Comparison of ENCODE assay signal across 19 cellular contexts in genomic region chr4:145979160-145979559, GRCh38. TPM values are rescaled to one million over a fixed set of nuclear protein-coding genes. Genes with fewer than 3 reads are reported as not detected.
DNase-seq lines count a peak whose midpoint lies in the region; ATAC-seq and TF ChIP-seq lines count a peak whose summit lies in the region.
"Had no signal": no experiment of that assay in that cellular context is flagged by ENCODE, and none has a peak within 500 bp of the region (broad histone marks: within the 10 kb centered on the region; RNA-seq: fewer than 3 reads in every experiment).

No MANE protein-coding gene starts in this region.

- no peaks in the 10 kb centered on the region for H3K36me3 ChIP-seq in left ventricle myocardium inferior
- H3K36me3 ChIP-seq in right atrium auricular region: no peaks in the 10 kb centered on the region
- H3K36me3 ChIP-seq: BLaER1 had no signal

- TF ChIP-seq CTCF in left ventricle myocardium inferior (IDR thresholded peaks at IDR 0.05; ENCODE audit: borderline replicate concordance) (no peak), right atrium auricular region (IDR thresholded peaks at IDR 0.05) (no peak)

- H3K4me3 ChIP-seq in left ventricle myocardium inferior: no peak overlapping the region
- no peak overlapping the region for H3K4me3 ChIP-seq in right atrium auricular region
- H3K4me3 ChIP-seq: BLaER1, GM12878 had no signal

- H3K4me1 ChIP-seq in left ventricle myocardium inferior: peaks cover 12% of the 10 kb centered on the region
- H3K4me1 ChIP-seq in right atrium auricular region: no peaks in the 10 kb centered on the region
- H3K4me1 ChIP-seq: BLaER1 had no signal

- H3K27me3 ChIP-seq in left ventricle myocardium inferior (ENCODE audit: low read depth) (no peaks in the 10 kb centered on the region), right atrium auricular region (no peaks in the 10 kb centered on the region)
- H3K27me3 ChIP-seq: BLaER1 had no signal

- ATAC-seq in Right ventricle myocardium superior (ENCODE audit: poor library complexity) (peak; percentile 68), left cardiac atrium (no peak), GM19397 (IDR thresholded peaks at IDR 0.05; ENCODE audit: unreplicated experiment) (no peak)
- ATAC-seq: GM12878 had no signal

- intact Hi-C loops in Right ventricle myocardium superior (cut with DNase I): no loop called here
- intact Hi-C loops in left cardiac atrium (cut with DNase I): no loop called here
- intact Hi-C loops in left ventricle myocardium inferior (cut with micrococcal nuclease): no loop called here

- peak overlapping the region; percentile 25 for H3K27ac ChIP-seq in left ventricle myocardium inferior (replicated peaks)
- H3K27ac ChIP-seq in right atrium auricular region: no peak overlapping the region
- H3K27ac ChIP-seq: 22Rv1, BLaER1, C4-2B had no signal

- DNase-seq in Right ventricle myocardium superior (no peak), left cardiac atrium (no peak), left ventricle myocardium inferior (no peak), right atrium auricular region (ENCODE audit: low spot score) (no peak), foreskin melanocyte (peak; percentile 51), NCI-H748 treated with DMSO at 0.1 percent for 48 hours (lab: John Stamatoyannopoulos, UW) (no peak)
- DNase-seq: CD4-positive, alpha-beta T cell; CD8-positive, alpha-beta memory T cell; DMS 273 treated with DMSO at 0.1 percent for 48 hours; DMS79; EL; GDM1; H7; HCEC 1CT had no signal

- H3K9me3 ChIP-seq in left ventricle myocardium inferior (replicated peaks) (no peaks in the 10 kb centered on the region), right atrium auricular region (no peaks in the 10 kb centered on the region)
- H3K9me3 ChIP-seq: BLaER1 had no signal

RNA-seq across cellular contexts. Expression of gene ZNF827, which starts 40.5 kb away (rescaled TPM):
- total RNA-seq in Right ventricle myocardium superior: 13.0 TPM
- total RNA-seq in left cardiac atrium: 10 to 100 TPM; 13.3 to 17.9 TPM
- 19.0 TPM for total RNA-seq in left ventricle myocardium inferior
- total RNA-seq in right atrium auricular region: 10 to 100 TPM in 1 of 2 donors, 1 to 10 TPM in 1; 8.5 to 16.9 TPM
